8 cellular contexts compared by ENCODE assay signal in genomic region chr7:73342645-73343044, GRCh38. TPM values are rescaled to one million over a fixed set of nuclear protein-coding genes. Genes with fewer than 3 reads are reported as not detected.
A peak's percentile ranks its signal among the peaks of the same experiment; 100 is the strongest.
DNase-seq lines count a peak whose midpoint lies in the region; ATAC-seq and TF ChIP-seq lines count a peak whose summit lies in the region.

No MANE protein-coding gene starts in this region.

- H3K79me2 ChIP-seq in osteoblast (ENCODE audit: insufficient read depth, low read length) = no peaks in the 10 kb centered on the region

- no peaks in the 10 kb centered on the region for H3K9me3 ChIP-seq in osteoblast (ENCODE audit: low read depth, low read length)

- DNase-seq in COLO829 (ENCODE audit: low spot score) = peak; percentile 88
- DNase-seq in NCI-H2196 (lab: John Stamatoyannopoulos, UW; ENCODE audit: unreplicated experiment) = peak; percentile 55
- peak; percentile 50 for DNase-seq in fibroblast of gingiva (ENCODE audit: low read depth)
- peak; percentile 97 for DNase-seq in osteoblast (ENCODE audit: insufficient read length, low spot score, missing footprints)
- no peak for DNase-seq in activated T-cell treated with anti-CD3 and anti-CD28 coated beads, Interleukin-2, amount 50 U/mL, for 4 hours
- DNase-seq in GM10248 (ENCODE audit: extremely low spot score) = no peak

- H3K4me2 ChIP-seq in osteoblast (ENCODE audit: insufficient read depth, low read length) = peak overlapping the region; percentile 64

- no peaks in the 10 kb centered on the region for H3K4me1 Mint-ChIP-seq in activated T-cell treated with anti-CD3 and anti-CD28 coated beads, Interleukin-2, amount 50 U/mL, for 4 hours (ENCODE audit: low read depth)

- peak; percentile 69 for TF ChIP-seq CTCF in osteoblast (IDR thresholded peaks at IDR 0.05; ENCODE audit: extremely low read depth, low read depth, low read length)
- no peak for TF ChIP-seq CTCF in GM10248 (IDR thresholded peaks at IDR 0.05; ENCODE audit: control extremely low read depth, extremely low read depth, low read depth, missing control alignments)

- no peak overlapping the region for H3K27ac ChIP-seq in osteoblast (ENCODE audit: low read depth, low read length)

- POLR2A ChIA-PET in GM10248 (lab: Yijun Ruan, JAX) = no interaction called here

- H4K20me1 ChIP-seq in osteoblast (ENCODE audit: insufficient read depth, low read length) = no peaks in the 10 kb centered on the region

- CTCF ChIA-PET in GM10248 (lab: Yijun Ruan, JAX) = interaction anchor here (0.9 to 1.5 kb wide), 4 partner anchors 10 to 109 kb away, joined by 3 to 5 read pairs (median 3); no protein-coding TSS in a partner anchor

- no peaks in the 10 kb centered on the region for H3K36me3 ChIP-seq in osteoblast (ENCODE audit: insufficient read depth, low read length)

- peak overlapping the region; percentile 49 for H3K4me3 ChIP-seq in osteoblast (ENCODE audit: insufficient read depth, low read length)

- no peak overlapping the region for H3K4me3 Mint-ChIP-seq in activated T-cell treated with anti-CD3 and anti-CD28 coated beads, Interleukin-2, amount 50 U/mL, for 4 hours

- no peaks in the 10 kb centered on the region for H3K9me3 Mint-ChIP-seq in activated T-cell treated with anti-CD3 and anti-CD28 coated beads, Interleukin-2, amount 50 U/mL, for 4 hours

- H3K27me3 Mint-ChIP-seq in activated T-cell treated with anti-CD3 and anti-CD28 coated beads, Interleukin-2, amount 50 U/mL, for 4 hours (ENCODE audit: low read depth) = peaks cover 18% of the 10 kb centered on the region

- H2AFZ ChIP-seq in osteoblast (ENCODE audit: low read length) = peak overlapping the region; percentile 82

- peaks cover 12% of the 10 kb centered on the region for H3K4me1 ChIP-seq in osteoblast (ENCODE audit: insufficient read depth, low read length)

- no peak for ATAC-seq in activated T-cell treated with anti-CD3 and anti-CD28 coated beads, Interleukin-2, amount 50 U/mL, for 4 hours
- ATAC-seq in GM21447 (IDR thresholded peaks at IDR 0.05; ENCODE audit: unreplicated experiment) (no peak), GM21390 (IDR thresholded peaks at IDR 0.05; ENCODE audit: unreplicated experiment) (no peak)

- no peaks in the 10 kb centered on the region for H3K36me3 Mint-ChIP-seq in activated T-cell treated with anti-CD3 and anti-CD28 coated beads, Interleukin-2, amount 50 U/mL, for 4 hours (ENCODE audit: insufficient read depth)

- H3K27me3 ChIP-seq in osteoblast (ENCODE audit: insufficient read depth, low read length) = peaks cover 2% of the 10 kb centered on the region

RNA-seq across cellular contexts. Expression of gene FKBP6, which starts 14.7 kb away (rescaled TPM):
- not detected in 2 replicates for total RNA-seq in osteoblast
- total RNA-seq in activated T-cell treated with anti-CD3 and anti-CD28 coated beads, Interleukin-2, amount 50 U/mL, for 4 hours = not detected

RNA-seq across cellular contexts. Expression of gene TRIM50, which starts 14.8 kb away (rescaled TPM):
- total RNA-seq in osteoblast = not detected in 2 replicates
- total RNA-seq in activated T-cell treated with anti-CD3 and anti-CD28 coated beads, Interleukin-2, amount 50 U/mL, for 4 hours = not detected

RNA-seq across cellular contexts. Expression of gene NSUN5, which starts 34.0 kb away (rescaled TPM):
- total RNA-seq in osteoblast = 17.0 and 17.1 TPM in 2 replicates
- 10 to 100 TPM; 82.4 to 98.2 (median 96.0) TPM for total RNA-seq in activated T-cell treated with anti-CD3 and anti-CD28 coated beads, Interleukin-2, amount 50 U/mL, for 4 hours

Comparison
In these comparisons a context has a peak if more than half of its experiments do, and no peak if none do; other contexts are left out.
1. DNase-seq: peak in COLO829 (single experiment), NCI-H2196 (single experiment), fibroblast of gingiva (single experiment) and osteoblast (single experiment); none in activated T-cell treated with anti-CD3 and anti-CD28 coated beads, Interleukin-2, amount 50 U/mL, for 4 hours (single experiment) and GM10248 (single experiment).